Comparison of ENCODE assay signal across 7 cellular contexts in genomic region chr14:31420013-31420318, GRCh38. TPM values are rescaled to one million over a fixed set of nuclear protein-coding genes. Genes with fewer than 3 reads are reported as not detected.
A peak's percentile ranks its signal among the peaks of the same experiment; 100 is the strongest.
DNase-seq lines count a peak whose midpoint lies in the region; ATAC-seq and TF ChIP-seq lines count a peak whose summit lies in the region.

No MANE protein-coding gene starts in this region.

- H3K9me3 Mint-ChIP-seq in activated naive CD4-positive, alpha-beta T cell treated with anti-CD3 and anti-CD28 coated beads for 36 hours: no peaks in the 10 kb centered on the region

- H3K4me3 ChIP-seq in GM12864 (ENCODE audit: low read depth, low read length): peak overlapping the region; percentile 80

- intact Hi-C loops in activated naive CD4-positive, alpha-beta T cell treated with anti-CD3 and anti-CD28 coated beads for 36 hours (cut with micrococcal nuclease): loop anchor here (1.0 kb wide), 8 partner anchors 20 to 783 kb away; partner anchors contain the start of genes ARHGAP5, DTD2, NUBPL and RNU6-8

- no peaks in the 10 kb centered on the region for H3K27me3 Mint-ChIP-seq in activated naive CD4-positive, alpha-beta T cell treated with anti-CD3 and anti-CD28 coated beads for 36 hours (ENCODE audit: low read depth)

- peak overlapping the region; percentile 39 for H3K27ac ChIP-seq in KOPT-K1 (ENCODE audit: low read depth, low read length, poor library complexity, severe bottlenecking)

- DNase-seq in GM12864 (ENCODE audit: low read depth) (no peak), globus pallidus (ENCODE audit: low spot score) (peak; percentile 31), occipital lobe (lab: John Stamatoyannopoulos, UW) (peak; percentile 32)
- DNase-seq in activated naive CD4-positive, alpha-beta T cell treated with anti-CD3 and anti-CD28 coated beads for 36 hours: no peak
- no peak for DNase-seq in effector CD8-positive, alpha-beta T cell (lab: John Stamatoyannopoulos, UW)

- no peaks in the 10 kb centered on the region for H3K9me3 ChIP-seq in KOPT-K1 (ENCODE audit: insufficient read depth, low read length, poor library complexity, severe bottlenecking)

- no peaks in the 10 kb centered on the region for H3K36me3 ChIP-seq in KOPT-K1 (ENCODE audit: insufficient read depth, low read length)

- CTCF ChIA-PET in activated naive CD4-positive, alpha-beta T cell treated with anti-CD3 and anti-CD28 coated beads for 36 hours (lab: Charles Lee): interaction anchor here (0.7 to 2.6 kb wide), 8 partner anchors 12 to 439 kb away, joined by 3 to 12 read pairs (median 4); partner anchors contain the start of gene DTD2

- H3K27ac Mint-ChIP-seq in activated naive CD4-positive, alpha-beta T cell treated with anti-CD3 and anti-CD28 coated beads for 36 hours: no peak overlapping the region

- peak overlapping the region; percentile 91 for H3K4me3 Mint-ChIP-seq in activated naive CD4-positive, alpha-beta T cell treated with anti-CD3 and anti-CD28 coated beads for 36 hours

- peaks cover 17% of the 10 kb centered on the region for H3K4me1 Mint-ChIP-seq in activated naive CD4-positive, alpha-beta T cell treated with anti-CD3 and anti-CD28 coated beads for 36 hours (ENCODE audit: low read depth)

- no peak for TF ChIP-seq CTCF in GM12864 (IDR thresholded peaks at IDR 0.05; ENCODE audit: low read depth, low read length, missing control alignments)

- no peaks in the 10 kb centered on the region for H3K36me3 Mint-ChIP-seq in activated naive CD4-positive, alpha-beta T cell treated with anti-CD3 and anti-CD28 coated beads for 36 hours (ENCODE audit: low read depth)

- peak; percentile 30 for ATAC-seq in GM21737 (IDR thresholded peaks at IDR 0.05; ENCODE audit: unreplicated experiment)

RNA-seq across cellular contexts. Expression of gene HEATR5A, which starts 0.4 kb away (rescaled TPM):
- total RNA-seq in activated naive CD4-positive, alpha-beta T cell treated with anti-CD3 and anti-CD28 coated beads for 36 hours: 1 to 10 TPM; 3.5 to 6.0 TPM
- total RNA-seq in occipital lobe: 32.3 TPM

RNA-seq across cellular contexts. Expression of gene DTD2, which starts 37.3 kb away (rescaled TPM):
- total RNA-seq in activated naive CD4-positive, alpha-beta T cell treated with anti-CD3 and anti-CD28 coated beads for 36 hours: 10 to 100 TPM; 12.9 to 13.3 TPM
- 77.5 TPM for total RNA-seq in occipital lobe

Comparison
In these comparisons a context has a peak if more than half of its experiments do, and no peak if none do; other contexts are left out.
1. DNase-seq: peak in globus pallidus (single experiment) and occipital lobe (single experiment); none in GM12864 (single experiment), activated naive CD4-positive, alpha-beta T cell treated with anti-CD3 and anti-CD28 coated beads for 36 hours (single experiment) and effector CD8-positive, alpha-beta T cell (single experiment).